8 cellular contexts compared by ENCODE assay signal in the genomic region with DNA sequence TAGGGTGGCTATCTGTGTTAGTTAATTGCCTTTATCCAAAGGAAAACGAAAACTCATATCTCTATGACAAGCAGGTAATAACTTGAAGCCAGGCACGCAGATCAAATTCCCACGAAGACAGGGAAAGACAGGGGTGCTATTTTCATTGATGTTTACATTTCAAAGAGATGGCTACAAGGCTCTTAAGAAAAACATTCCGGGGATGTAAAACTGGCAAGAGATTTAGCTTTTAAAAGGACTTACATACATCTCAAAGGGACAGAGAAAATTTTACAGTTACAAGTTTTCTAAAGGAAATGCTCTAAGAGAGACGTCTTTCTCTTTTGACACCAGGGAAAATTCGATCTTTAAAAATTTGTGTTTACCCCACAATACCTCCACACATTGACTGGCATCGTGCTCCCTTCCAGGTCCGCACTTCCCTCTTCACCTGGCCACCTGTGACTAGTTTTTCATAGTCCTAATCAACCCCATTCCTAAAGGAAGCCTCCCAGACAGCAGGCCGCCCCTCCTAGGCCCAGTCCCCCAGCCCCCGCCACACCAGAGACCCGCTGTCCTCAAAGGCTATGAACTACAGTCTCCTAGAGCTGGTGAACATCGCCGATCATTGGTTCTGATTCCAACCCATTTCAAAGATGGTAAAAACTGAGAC. TPM values are rescaled to one million over a fixed set of nuclear protein-coding genes. Genes with fewer than 3 reads are reported as not detected.
A peak's percentile ranks its signal among the peaks of the same experiment; 100 is the strongest.
DNase-seq lines count a peak whose midpoint lies in the region; ATAC-seq and TF ChIP-seq lines count a peak whose summit lies in the region.

No MANE protein-coding gene starts in this region.

- no peaks in the 10 kb centered on the region for H3K9me3 ChIP-seq in right atrium auricular region
- no peaks in the 10 kb centered on the region for H3K9me3 ChIP-seq in vagina

- H3K4me1 ChIP-seq in right atrium auricular region (peaks cover 0 to 17% of the 10 kb centered on the region in 2 donors), vagina (peaks cover 24% of the 10 kb centered on the region)

- intact Hi-C loops in left cardiac atrium (cut with DNase I) (loop anchor here (5.0 to 10.0 kb wide), 2 partner anchors 64 to 82 kb away; partner anchors contain the start of gene CFP (in 1 of the 2)), vagina (cut with DNase I) (no loop called here)

- peak overlapping the region; percentile 98 for H3K27ac Mint-ChIP-seq in memory B cell

- H3K4me3 ChIP-seq in right atrium auricular region = peak overlapping the region; percentile 27 to 59
- peak overlapping the region; percentile 58 for H3K4me3 ChIP-seq in astrocyte of the spinal cord (ENCODE audit: low read depth, low read length)
- H3K4me3 ChIP-seq in vagina = peak overlapping the region; percentile 48 to 52

- in situ Hi-C loops in astrocyte of the spinal cord (cut with HindIII; ENCODE audit: low sequenced_read_pairs) (no loop called here), GM13976 (cut with MboI; ENCODE audit: low sequenced_read_pairs, unreplicated experiment) (no loop called here)

- peaks cover 13% of the 10 kb centered on the region for H3K36me3 ChIP-seq in right atrium auricular region
- H3K36me3 ChIP-seq in vagina = no peaks in the 10 kb centered on the region

- ATAC-seq in left cardiac atrium = no peak
- no peak for ATAC-seq in memory B cell (ENCODE audit: low read depth)
- ATAC-seq in GM18909 (IDR thresholded peaks at IDR 0.05; ENCODE audit: poor library complexity, unreplicated experiment) = no peak

- H3K27ac ChIP-seq in right atrium auricular region = peak overlapping the region; percentile 94 to 97
- H3K27ac ChIP-seq in vagina = peak overlapping the region; percentile 94

- peaks cover 20% of the 10 kb centered on the region for H3K4me1 Mint-ChIP-seq in memory B cell

- peak overlapping the region; percentile 92 for H3K4me3 Mint-ChIP-seq in memory B cell

- TF ChIP-seq POLR2A in vagina (IDR thresholded peaks at IDR 0.05) = no peak

- no peak for DNase-seq in right atrium auricular region (ENCODE audit: low spot score)
- DNase-seq in left cardiac atrium = no peak
- no peak for DNase-seq in astrocyte of the spinal cord (ENCODE audit: low read depth, low spot score)
- DNase-seq in memory B cell (ENCODE audit: low spot score in 2 of 2) = no peak
- no peak for DNase-seq in vagina (ENCODE audit: extremely low spot score in 2 of 2)
- no peak for DNase-seq in GM13976 (ENCODE audit: low spot score)
- DNase-seq in OCI-M1 (lab: John Stamatoyannopoulos, UW) = no peak

- peaks cover 11% of the 10 kb centered on the region for H3K36me3 Mint-ChIP-seq in memory B cell

- no peaks in the 10 kb centered on the region for H3K27me3 Mint-ChIP-seq in memory B cell

- TF ChIP-seq CTCF in right atrium auricular region (IDR thresholded peaks at IDR 0.05) (no peak), astrocyte of the spinal cord (IDR thresholded peaks at IDR 0.05; ENCODE audit: low read depth, low read length) (no peak), vagina (IDR thresholded peaks at IDR 0.05) (no peak), GM13976 (IDR thresholded peaks at IDR 0.05; ENCODE audit: borderline replicate concordance, control extremely low read depth, extremely low read depth, insufficient read depth, missing control alignments) (no peak)

- H3K27me3 ChIP-seq in right atrium auricular region (no peaks in the 10 kb centered on the region), vagina (no peaks in the 10 kb centered on the region)

- H3K9me3 Mint-ChIP-seq in memory B cell = no peaks in the 10 kb centered on the region

RNA-seq across cellular contexts. Expression of gene ARAF, which starts 0.7 kb away (rescaled TPM):
- 10 to 100 TPM; 41.7 to 53.9 TPM for total RNA-seq in right atrium auricular region
- 10 to 100 TPM; 64.4 to 75.0 TPM for total RNA-seq in left cardiac atrium
- total RNA-seq in vagina = 31.4 TPM

RNA-seq across cellular contexts. Expression of gene TIMP1, which starts 21.9 kb away (rescaled TPM):
- 100 to 1,000 TPM; 218 to 823 TPM for total RNA-seq in right atrium auricular region
- total RNA-seq in left cardiac atrium = 100 to 1,000 TPM; 377 to 605 TPM
- total RNA-seq in vagina = 309 TPM

RNA-seq across cellular contexts. Expression of gene SYN1, which starts 59.4 kb away (rescaled TPM):
- total RNA-seq in right atrium auricular region (1 to 10 TPM; 6.4 to 7.0 TPM), left cardiac atrium (1 to 10 TPM; 4.4 to 7.0 TPM), vagina (2.7 TPM)
